Comparison of ENCODE assay signal across 26 cellular contexts in genomic region chr15:31089361-31090047, GRCh38. TPM values are rescaled to one million over a fixed set of nuclear protein-coding genes. Genes with fewer than 3 reads are reported as not detected.
"Had no signal": no experiment of that assay in that cellular context is flagged by ENCODE, and none has a peak within 500 bp of the region (broad histone marks: within the 10 kb centered on the region; RNA-seq: fewer than 3 reads in every experiment).

No MANE protein-coding gene starts in this region.

- DNase-seq: effector memory CD4-positive, alpha-beta T cell; gastrocnemius medialis; heart right ventricle; hypothalamus; kidney glomerular epithelial cell; lower lobe of right lung; mesendoderm; naive B cell; stimulated activated CD4-positive, alpha-beta T cell treated with anti-CD3 and anti-CD28 coated beads, Interleukin-2, amount 100 ng/mL, for 48 hours; stimulated activated CD8-positive, alpha-beta memory T cell treated with anti-CD3 and anti-CD28 coated beads, Interleukin-4, amount 100 ng/mL, for 48 hours; stimulated activated naive CD8-positive, alpha-beta T cell treated with anti-CD3 and anti-CD28 coated beads, Interleukin-15, Interleukin-2, amounts not matched to agents 100 U/mL and 50 U/mL, for 24 hours; thyroid gland; uterus had no signal

- H3K9ac ChIP-seq: parathyroid adenoma had no signal

- FAIRE-seq: endometrium, islet of Langerhans, small intestine had no signal

- H3K9me3 Mint-ChIP-seq: stimulated activated effector memory CD8-positive, alpha-beta T cell treated with anti-CD3 and anti-CD28 coated beads, Interleukin-12 subunit alpha, Interleukin-12 subunit beta, amount 100 ng/mL, for 72 hours; type B pancreatic cell had no signal

- H3K27me3 ChIP-seq: gastrocnemius medialis, left lung, suprapubic skin, thyroid gland, uterus had no signal

- H3K4me1 Mint-ChIP-seq: nephron; stimulated activated effector memory CD8-positive, alpha-beta T cell treated with anti-CD3 and anti-CD28 coated beads, Interleukin-12 subunit alpha, Interleukin-12 subunit beta, amount 100 ng/mL, for 72 hours had no signal

- H2AFZ ChIP-seq: parathyroid adenoma had no signal

- H3K27ac ChIP-seq: gastrocnemius medialis, heart right ventricle, left lung, lower lobe of right lung, parathyroid adenoma, prostate gland, suprapubic skin, thyroid gland, uterus had no signal

- H3K4me3 ChIP-seq: gastrocnemius medialis, heart right ventricle, left lung, lower lobe of right lung, prostate gland, suprapubic skin, thyroid gland, uterus had no signal

- H3K4me3 Mint-ChIP-seq: naive B cell; nephron; stimulated activated effector memory CD8-positive, alpha-beta T cell treated with anti-CD3 and anti-CD28 coated beads, Interleukin-12 subunit alpha, Interleukin-12 subunit beta, amount 100 ng/mL, for 72 hours; type B pancreatic cell had no signal

- H3K27me3 Mint-ChIP-seq: naive B cell, type B pancreatic cell had no signal

- H3K36me3 Mint-ChIP-seq: naive B cell; stimulated activated effector memory CD8-positive, alpha-beta T cell treated with anti-CD3 and anti-CD28 coated beads, Interleukin-12 subunit alpha, Interleukin-12 subunit beta, amount 100 ng/mL, for 72 hours; type B pancreatic cell had no signal

- ATAC-seq: esophagus mucosa; gastrocnemius medialis; heart right ventricle; left lung; lower lobe of right lung; stimulated activated effector memory CD8-positive, alpha-beta T cell treated with anti-CD3 and anti-CD28 coated beads, Interleukin-12 subunit alpha, Interleukin-12 subunit beta, amount 100 ng/mL, for 72 hours; stimulated activated naive CD8-positive, alpha-beta T cell treated with anti-CD3 and anti-CD28 coated beads, Interleukin-15, Interleukin-2, amounts not matched to agents 100 U/mL and 50 U/mL, for 24 hours had no signal

- H3K27ac Mint-ChIP-seq: naive B cell; nephron; stimulated activated effector memory CD8-positive, alpha-beta T cell treated with anti-CD3 and anti-CD28 coated beads, Interleukin-12 subunit alpha, Interleukin-12 subunit beta, amount 100 ng/mL, for 72 hours; type B pancreatic cell had no signal

- H3K4me1 ChIP-seq: gastrocnemius medialis, heart right ventricle, left lung, lower lobe of right lung, parathyroid adenoma, prostate gland, suprapubic skin, thyroid gland, uterus had no signal

- H3K79me2 ChIP-seq: parathyroid adenoma had no signal

- H3K9me3 ChIP-seq: gastrocnemius medialis, heart right ventricle, left lung, lower lobe of right lung, prostate gland, suprapubic skin, thyroid gland, uterus had no signal

- H3K36me3 ChIP-seq: gastrocnemius medialis, heart right ventricle, left lung, lower lobe of right lung, prostate gland, suprapubic skin, thyroid gland, uterus had no signal

RNA-seq across cellular contexts. Expression of gene TRPM1, which starts 12.0 kb away (rescaled TPM):
- total RNA-seq: esophagus mucosa, fibroblast of lung, gastrocnemius medialis, heart right ventricle, left lung, lower lobe of right lung, renal cortical epithelial cell, thyroid gland, uterus had no signal
- polyA plus RNA-seq: fibroblast of lung had no signal
